ENCODE assay signal across 8 cellular contexts in genomic region chr15:60326824-60327654, GRCh38.
DNase-seq lines count a peak whose midpoint lies in the region; ATAC-seq, FAIRE-seq and TF ChIP-seq lines count a peak whose summit lies in the region.

No MANE protein-coding gene starts in this region.

- H3K9ac ChIP-seq in BLaER1: no peak overlapping the region

- no peaks in the 10 kb centered on the region for H3K36me3 Mint-ChIP-seq in activated CD8-positive, alpha-beta T cell treated with anti-CD3 and anti-CD28 coated beads for 36 hours (ENCODE audit: low read depth)

- intact Hi-C loops in activated CD8-positive, alpha-beta T cell treated with anti-CD3 and anti-CD28 coated beads for 36 hours (cut with micrococcal nuclease): loop anchor here (10.0 kb wide), 3 partner anchors 142 to 582 kb away; no protein-coding TSS in a partner anchor

- H3K27me3 Mint-ChIP-seq in activated CD8-positive, alpha-beta T cell treated with anti-CD3 and anti-CD28 coated beads for 36 hours: peaks cover 26% of the 10 kb centered on the region

- no peak overlapping the region for H3K27ac ChIP-seq in BLaER1

- peak; percentile 39 for ATAC-seq in activated CD8-positive, alpha-beta T cell treated with anti-CD3 and anti-CD28 coated beads for 36 hours
- ATAC-seq in HG03095 (IDR thresholded peaks at IDR 0.05; ENCODE audit: unreplicated experiment): no peak

- H3K4me3 Mint-ChIP-seq in activated CD8-positive, alpha-beta T cell treated with anti-CD3 and anti-CD28 coated beads for 36 hours: no peak overlapping the region

- H3K4me3 ChIP-seq in BLaER1: no peak overlapping the region

- POLR2A ChIA-PET in activated CD8-positive, alpha-beta T cell treated with anti-CD3 and anti-CD28 coated beads for 36 hours (lab: Charles Lee): interaction anchor here (0.7 kb wide), 1 partner anchor 396 kb away, joined by 3 read pairs; no protein-coding TSS in a partner anchor

- H3K9me3 ChIP-seq in BLaER1: no peaks in the 10 kb centered on the region

- H3K4me2 ChIP-seq in BLaER1: peak overlapping the region; percentile 32; the same call in 1 of the 2 replicates

- peak; percentile 45 for FAIRE-seq in GM12891 (lab: Jason Lieb, UNC)

- H3K27me3 ChIP-seq in BLaER1: no peaks in the 10 kb centered on the region

- CTCF ChIA-PET in activated CD8-positive, alpha-beta T cell treated with anti-CD3 and anti-CD28 coated beads for 36 hours (lab: Charles Lee): interaction anchor here (0.6 to 4.9 kb wide), 57 partner anchors 8 to 642 kb away, joined by 3 to 47 read pairs (median 4); partner anchors contain the start of gene FOXB1

- H3K4me1 Mint-ChIP-seq in activated CD8-positive, alpha-beta T cell treated with anti-CD3 and anti-CD28 coated beads for 36 hours (ENCODE audit: low read depth): no peaks in the 10 kb centered on the region

- no peak overlapping the region for H3K27ac Mint-ChIP-seq in activated CD8-positive, alpha-beta T cell treated with anti-CD3 and anti-CD28 coated beads for 36 hours

- no peaks in the 10 kb centered on the region for H3K36me3 ChIP-seq in BLaER1

- DNase-seq in GM12891 (ENCODE audit: insufficient read length, low spot score) (no peak), NCI-H345 treated with DMSO at 0.1 percent for 48 hours (lab: John Stamatoyannopoulos, UW; ENCODE audit: unreplicated experiment) (peak; percentile 45), iPS DF 4.7 (ENCODE audit: extremely low read depth, low spot score) (peak; percentile 38), OCI-M2 (lab: John Stamatoyannopoulos, UW; ENCODE audit: unreplicated experiment) (no peak)
- peak; percentile 47 for DNase-seq in activated CD8-positive, alpha-beta T cell treated with anti-CD3 and anti-CD28 coated beads for 36 hours
- DNase-seq in stimulated activated CD8-positive, alpha-beta memory T cell treated with anti-CD3 and anti-CD28 coated beads, Interleukin-12 subunit alpha, Interleukin-12 subunit beta, amount 100 ng/mL, for 1 hour (ENCODE audit: low read depth): peak; percentile 11

- no peaks in the 10 kb centered on the region for H3K9me3 Mint-ChIP-seq in activated CD8-positive, alpha-beta T cell treated with anti-CD3 and anti-CD28 coated beads for 36 hours

- no peak for TF ChIP-seq POLR2A in GM12891 (IDR thresholded peaks at IDR 0.05; ENCODE audit: low read depth, low read length)

- no peaks in the 10 kb centered on the region for H4K20me1 ChIP-seq in BLaER1

- peak; percentile 92 for TF ChIP-seq CTCF in activated CD8-positive, alpha-beta T cell treated with anti-CD3 and anti-CD28 coated beads for 36 hours (IDR thresholded peaks at IDR 0.05)

- peaks cover 7% of the 10 kb centered on the region for H3K4me1 ChIP-seq in BLaER1

TF ChIP-seq in GM12891, 5 proteins besides CTCF, POLR2A, EP300 and RAD21:
- no peak for TF ChIP-seq TAF1 (IDR thresholded peaks at IDR 0.05; ENCODE audit: low read depth, low read length)
- TF ChIP-seq PAX5 (IDR thresholded peaks at IDR 0.05; ENCODE audit: insufficient read depth, low read length, severe bottlenecking): no peak
- TF ChIP-seq POLR2AphosphoS5 (IDR thresholded peaks at IDR 0.05; ENCODE audit: low read depth, low read length): no peak
- TF ChIP-seq POU2F2 (IDR thresholded peaks at IDR 0.05; ENCODE audit: low read depth, low read length): no peak
- no peak for TF ChIP-seq SPI1 (IDR thresholded peaks at IDR 0.05; ENCODE audit: low read depth, low read length)

Comparison
In these comparisons a context has a peak if more than half of its experiments do, and no peak if none do; other contexts are left out.
1. DNase-seq: peak in NCI-H345 treated with DMSO at 0.1 percent for 48 hours (single experiment), activated CD8-positive, alpha-beta T cell treated with anti-CD3 and anti-CD28 coated beads for 36 hours (single experiment), iPS DF 4.7 (single experiment) and stimulated activated CD8-positive, alpha-beta memory T cell treated with anti-CD3 and anti-CD28 coated beads, Interleukin-12 subunit alpha, Interleukin-12 subunit beta, amount 100 ng/mL, for 1 hour (single experiment); none in GM12891 (single experiment) and OCI-M2 (single experiment).